13 cellular contexts compared by ENCODE assay signal in the genomic region with DNA sequence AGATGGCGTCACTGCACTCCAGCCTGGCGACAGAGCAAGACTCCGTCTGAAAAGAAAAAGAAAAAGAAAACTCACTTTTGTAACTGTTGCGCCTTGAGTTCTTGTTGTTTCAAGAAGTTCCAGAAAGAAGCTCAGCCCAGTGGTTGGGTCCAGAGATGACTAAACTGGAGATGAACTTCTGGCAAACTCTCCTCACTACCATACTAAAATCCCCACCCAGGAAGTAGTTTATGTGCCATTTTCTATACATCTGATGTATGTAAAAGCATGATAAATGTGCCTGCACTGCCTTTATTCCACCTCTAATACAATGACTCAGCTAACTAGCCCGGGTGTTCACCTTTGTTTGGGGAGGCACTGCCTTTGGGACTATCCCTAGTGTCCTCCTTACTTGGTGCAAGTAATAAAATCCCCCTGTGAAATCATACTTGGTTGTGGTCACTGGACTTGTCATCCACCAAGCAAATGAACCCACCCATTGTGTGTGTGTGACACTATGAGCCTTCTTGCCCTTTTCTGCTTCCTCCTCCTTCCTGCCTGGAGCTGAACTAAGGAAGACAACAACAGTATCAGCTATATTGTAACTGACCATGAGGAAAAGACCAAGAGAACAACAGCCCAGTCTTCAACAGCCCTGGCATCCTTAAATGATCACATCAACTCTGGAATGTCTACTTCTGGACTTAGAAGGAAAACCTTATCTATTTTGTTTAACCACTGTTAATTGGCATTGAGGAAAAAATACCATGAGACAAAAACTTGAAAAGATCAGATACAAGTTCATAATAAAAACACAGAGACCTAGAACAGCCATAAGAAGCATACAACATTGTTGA. TPM values are rescaled to one million over a fixed set of nuclear protein-coding genes. Genes with fewer than 3 reads are reported as not detected.
A peak's percentile ranks its signal among the peaks of the same experiment; 100 is the strongest.
DNase-seq lines count a peak whose midpoint lies in the region; ATAC-seq and TF ChIP-seq lines count a peak whose summit lies in the region.
"Had no signal": no experiment of that assay in that cellular context is flagged by ENCODE, and none has a peak within 500 bp of the region (broad histone marks: within the 10 kb centered on the region; RNA-seq: fewer than 3 reads in every experiment).

No MANE protein-coding gene starts in this region.

- H3K4me3 ChIP-seq in esophagus squamous epithelium = no peak overlapping the region
- H3K4me3 ChIP-seq: stomach had no signal

- H3K36me3 ChIP-seq in esophagus squamous epithelium = peaks cover 0 to 2% (median 0%) of the 10 kb centered on the region in 3 donors
- H3K36me3 ChIP-seq: stomach had no signal

- H3K4me1 ChIP-seq in esophagus squamous epithelium = peaks cover 6 to 60% (median 22%) of the 10 kb centered on the region in 3 donors

- peak; percentile 42 for ATAC-seq in GM19043 (IDR thresholded peaks at IDR 0.05; ENCODE audit: low read depth, unreplicated experiment)
- ATAC-seq in GM18867 (IDR thresholded peaks at IDR 0.05; ENCODE audit: unreplicated experiment) = no peak
- ATAC-seq: left cardiac atrium had no signal

- peak overlapping the region in 3 of 4 donors; percentile 11 to 17 (median 15) for H3K27ac ChIP-seq in esophagus squamous epithelium
- H3K27ac ChIP-seq: stomach had no signal

- H3K27me3 ChIP-seq in esophagus squamous epithelium = no peaks in the 10 kb centered on the region
- H3K27me3 ChIP-seq: stomach had no signal

- intact Hi-C loops in esophagus squamous epithelium (cut with DNase I) = no loop called here

- H3K9me3 ChIP-seq in esophagus squamous epithelium = no peaks in the 10 kb centered on the region
- H3K9me3 ChIP-seq: stomach had no signal

- DNase-seq in A172 (ENCODE audit: low spot score) (peak; percentile 21), M059J (ENCODE audit: low read depth) (peak; percentile 63), esophagus squamous epithelium (lab: John Stamatoyannopoulos, UW) (no peak), UCSD-AML1 (lab: John Stamatoyannopoulos, UW; ENCODE audit: unreplicated experiment) (no peak), activated gamma-delta T cell treated with Interleukin-2 at 50 U/mL for 16 hours (no peak)
- no peak for DNase-seq in stimulated activated naive CD4-positive, alpha-beta T cell (lab: John Stamatoyannopoulos, UW)
- DNase-seq: CD4-positive, alpha-beta memory T cell; left cardiac atrium; NCI-H187; SIG-M5; stomach had no signal

- 72 to 76% methylated on average over 5 of the region's 5 CpGs for WGBS in esophagus squamous epithelium, 2 donors

- TF ChIP-seq CTCF in esophagus squamous epithelium (IDR thresholded peaks at IDR 0.05) = peak in 1 of 6 experiments; percentile 25

- TF ChIP-seq POLR2A in esophagus squamous epithelium (IDR thresholded peaks at IDR 0.05) = no peak

RNA-seq across cellular contexts. Expression of a gene that starts 33.6 kb away (rescaled TPM):
- 71.6 and 98.3 TPM in 2 replicates for total RNA-seq in A172 (2014; rRNA removed; shearing (Covaris generic))
- total RNA-seq in M059J (2014; rRNA removed; shearing (Covaris generic)) = 27.5 and 32.1 TPM in 2 replicates
- total RNA-seq in esophagus squamous epithelium = 10 to 100 TPM; 41.6 to 77.8 (median 56.9) TPM

Comparison
In these comparisons a context has a peak if more than half of its experiments do, and no peak if none do; other contexts are left out.
1. DNase-seq: peak in A172 (single experiment) and M059J (single experiment); none in esophagus squamous epithelium (single experiment), stimulated activated naive CD4-positive, alpha-beta T cell (0 of 6), UCSD-AML1 (single experiment) and activated gamma-delta T cell treated with Interleukin-2 at 50 U/mL for 16 hours (single experiment).